1 cellular context compared by ENCODE assay signal in genomic region chr2:27123302-27124150, GRCh38.
A peak's percentile ranks its signal among the peaks of the same experiment; 100 is the strongest.
TF ChIP-seq lines count a peak whose summit lies in the region.

ABHD1 (plus strand) TSS chr2:27123815; CDS start chr2:27123949, 134 bp downstream.

TF ChIP-seq in WTC11, 78 proteins besides CTCF, POLR2A, EP300 and RAD21 (continued from another document and continues in another):
- TF ChIP-seq ZNF425 (CRISPR knock-in tag; conservative IDR thresholded peaks at IDR 0.05) (no peak), ERG (CRISPR knock-in tag; IDR thresholded peaks at IDR 0.05) (no peak), IRF1 (CRISPR knock-in tag; IDR thresholded peaks at IDR 0.05) (no peak), MAX (CRISPR knock-in tag; IDR thresholded peaks at IDR 0.05) (peak; percentile 29; the same call in 1 of the 2 replicates), ARID4B (CRISPR knock-in tag; IDR thresholded peaks at IDR 0.05; ENCODE audit: borderline replicate concordance) (no peak), ZSCAN18 (CRISPR knock-in tag; IDR thresholded peaks at IDR 0.05) (no peak), NR1H2 (CRISPR knock-in tag; IDR thresholded peaks at IDR 0.05) (no peak), ETV6 (CRISPR knock-in tag; IDR thresholded peaks at IDR 0.05) (peak; percentile 82; the same call in 1 of the 2 replicates), ZBTB43 (CRISPR knock-in tag; IDR thresholded peaks at IDR 0.05) (no peak), ZBTB21 (CRISPR knock-in tag; IDR thresholded peaks at IDR 0.05; ENCODE audit: borderline replicate concordance) (no peak), JUN (CRISPR knock-in tag; IDR thresholded peaks at IDR 0.05) (no peak), HMGA2 (CRISPR knock-in tag; IDR thresholded peaks at IDR 0.05) (no peak), NFATC4 (CRISPR knock-in tag; IDR thresholded peaks at IDR 0.05) (no peak), STAT6 (CRISPR knock-in tag; conservative IDR thresholded peaks at IDR 0.05; ENCODE audit: low read depth) (no peak), E2F5 (CRISPR knock-in tag; IDR thresholded peaks at IDR 0.05) (peak; percentile 30; the same call in 1 of the 2 replicates), USF2 (CRISPR knock-in tag; IDR thresholded peaks at IDR 0.05) (no peak), ELF4 (CRISPR knock-in tag; IDR thresholded peaks at IDR 0.05; ENCODE audit: low read depth) (no peak), MYBL2 (CRISPR knock-in tag; IDR thresholded peaks at IDR 0.05) (0 out of 2 replicates have a peak, but pooled peaks have one; percentile 54), HMGXB4 (CRISPR knock-in tag; IDR thresholded peaks at IDR 0.05) (peak; percentile 54; the same call in 1 of the 2 replicates), EMX1 (CRISPR knock-in tag; IDR thresholded peaks at IDR 0.05) (no peak), ZNF416 (CRISPR knock-in tag; IDR thresholded peaks at IDR 0.05) (no peak), ZNF121 (CRISPR knock-in tag; IDR thresholded peaks at IDR 0.05) (no peak), TEAD1 (CRISPR knock-in tag; IDR thresholded peaks at IDR 0.05) (no peak), OVOL2 (CRISPR knock-in tag; IDR thresholded peaks at IDR 0.05; ENCODE audit: borderline replicate concordance) (no peak), PRRX2 (CRISPR knock-in tag; IDR thresholded peaks at IDR 0.05) (no peak), ATF2 (CRISPR knock-in tag; IDR thresholded peaks at IDR 0.05; ENCODE audit: borderline replicate concordance, low read depth) (no peak), ZNF281 (CRISPR knock-in tag; IDR thresholded peaks at IDR 0.05) (no peak), NFYB (CRISPR knock-in tag; conservative IDR thresholded peaks at IDR 0.05; ENCODE audit: low read depth) (no peak), USF1 (CRISPR knock-in tag; IDR thresholded peaks at IDR 0.05) (no peak)
